ENCODE assay signal across 2 cellular contexts in the genomic region with DNA sequence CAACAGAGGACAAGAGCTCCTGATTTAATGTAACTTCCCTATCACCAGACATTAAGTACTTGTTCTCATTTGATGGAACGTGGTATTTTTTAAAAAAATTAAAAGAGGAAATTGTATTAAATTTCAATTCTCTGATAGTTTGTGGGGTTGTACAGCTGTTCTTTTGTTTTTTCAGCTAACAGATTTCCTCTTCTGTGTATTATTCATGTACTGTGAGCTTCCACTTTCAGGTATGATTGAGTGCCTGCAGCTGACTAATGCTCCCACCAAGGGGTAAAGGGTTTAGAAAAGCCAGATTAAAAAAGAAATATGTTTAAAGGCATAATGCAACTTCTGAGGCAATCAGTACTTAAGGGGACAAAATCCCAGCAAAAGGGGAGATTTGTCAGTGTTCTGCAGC.
TF ChIP-seq lines count a peak whose summit lies in the region.

No MANE protein-coding gene starts in this region.

TF ChIP-seq in endothelial cell of umbilical vein, 7 proteins besides CTCF, POLR2A, EP300 and RAD21 (continued from another document):
- no peak for TF ChIP-seq JUN (IDR thresholded peaks at IDR 0.05; ENCODE audit: borderline replicate concordance, insufficient read depth, insufficient read length, low read depth)
- no peak for TF ChIP-seq MYC (IDR thresholded peaks at IDR 0.05; ENCODE audit: low read depth, low read length)
- TF ChIP-seq EZH2 (IDR thresholded peaks at IDR 0.05; ENCODE audit: borderline replicate concordance, low read depth, low read length, severe bottlenecking): no peak
- TF ChIP-seq POLR2AphosphoS5 (IDR thresholded peaks at IDR 0.05; ENCODE audit: insufficient read depth, low read depth, low read length): no peak
- no peak for TF ChIP-seq MAX (IDR thresholded peaks at IDR 0.05; ENCODE audit: insufficient read depth, insufficient read length)

TF ChIP-seq in GM23338, 12 proteins besides CTCF, POLR2A, EP300 and RAD21:
- TF ChIP-seq, protein P1, sequence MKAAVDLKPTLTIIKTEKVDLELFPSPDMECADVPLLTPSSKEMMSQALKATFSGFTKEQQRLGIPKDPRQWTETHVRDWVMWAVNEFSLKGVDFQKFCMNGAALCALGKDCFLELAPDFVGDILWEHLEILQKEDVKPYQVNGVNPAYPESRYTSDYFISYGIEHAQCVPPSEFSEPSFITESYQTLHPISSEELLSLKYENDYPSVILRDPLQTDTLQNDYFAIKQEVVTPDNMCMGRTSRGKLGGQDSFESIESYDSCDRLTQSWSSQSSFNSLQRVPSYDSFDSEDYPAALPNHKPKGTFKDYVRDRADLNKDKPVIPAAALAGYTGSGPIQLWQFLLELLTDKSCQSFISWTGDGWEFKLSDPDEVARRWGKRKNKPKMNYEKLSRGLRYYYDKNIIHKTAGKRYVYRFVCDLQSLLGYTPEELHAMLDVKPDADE (IDR thresholded peaks at IDR 0.05): no peak
- TF ChIP-seq REST (IDR thresholded peaks at IDR 0.05; ENCODE audit: unreplicated experiment) (no peak), JUNB (IDR thresholded peaks at IDR 0.05; ENCODE audit: unreplicated experiment) (no peak)
